Comparison of ENCODE assay signal across 15 cellular contexts in genomic region chr18:22114526-22115321, GRCh38. TPM values are rescaled to one million over a fixed set of nuclear protein-coding genes. Genes with fewer than 3 reads are reported as not detected.
DNase-seq lines count a peak whose midpoint lies in the region; ATAC-seq and TF ChIP-seq lines count a peak whose summit lies in the region.
"Had no signal": no experiment of that assay in that cellular context is flagged by ENCODE, and none has a peak within 500 bp of the region (broad histone marks: within the 10 kb centered on the region; RNA-seq: fewer than 3 reads in every experiment).

No MANE protein-coding gene starts in this region.

- 89% methylated on average over 7 of the region's 7 CpGs for WGBS in hepatocyte (ENCODE audit: low lambda C conversion rate, missing lambda C conversion rate)
- 92% methylated on average over 7 of the region's 7 CpGs for WGBS in right cardiac atrium

- no peak overlapping the region for H2AFZ ChIP-seq in hepatocyte

- H3K9me2 ChIP-seq in hepatocyte (replicated peaks; ENCODE audit: insufficient read depth), result no peaks in the 10 kb centered on the region

- H3K4me2 ChIP-seq in hepatocyte, result peak overlapping the region; percentile 57
- H3K4me2 ChIP-seq: BLaER1 treated with 17β-estradiol and CSF1 and Interleukin-3, amounts not matched to agents 10 nM and 100 nM had no signal

- no TSS peak for BruUV-seq in Calu3 (replicated peaks; lab: Mats Ljungman, UMichigan)

- H3K4me3 ChIP-seq in hepatocyte (no peak overlapping the region), mucosa of rectum (ENCODE audit: low read length in 2 of 2) (peak overlapping the region in 1 of 2 donors; percentile 33), right cardiac atrium (ENCODE audit: low read length) (no peak overlapping the region)
- H3K4me3 ChIP-seq: BLaER1 treated with 17β-estradiol and CSF1 and Interleukin-3, amounts not matched to agents 10 nM and 100 nM had no signal

- ATAC-seq in HG03280 (IDR thresholded peaks at IDR 0.05; ENCODE audit: unreplicated experiment), result no peak
- no peak for ATAC-seq in right cardiac atrium

- peak overlapping the region; percentile 65 for H3K27ac ChIP-seq in VCaP
- peak overlapping the region; percentile 82 for H3K27ac ChIP-seq in hepatocyte
- H3K27ac ChIP-seq in mucosa of rectum (ENCODE audit: low read depth in 2 of 2, low read length in 2 of 2), result peak overlapping the region; percentile 60 to 63
- H3K27ac ChIP-seq in right cardiac atrium (ENCODE audit: low read length), result no peak overlapping the region
- H3K27ac ChIP-seq: BLaER1 treated with 17β-estradiol and CSF1 and Interleukin-3, amounts not matched to agents 10 nM and 100 nM had no signal

- DNase-seq in Calu3 (no peak), hepatocyte (ENCODE audit: low spot score) (no peak), NCI-H226 (no peak), right cardiac atrium (no peak)
- no peak for DNase-seq in stimulated activated naive CD4-positive, alpha-beta T cell treated with Interleukin-2 at 50 U/mL for 16 hours (lab: John Stamatoyannopoulos, UW)
- DNase-seq: ACHN; CD4-positive, CD25-positive, alpha-beta regulatory T cell; DMS79 treated with DMSO at 0.1 percent for 48 hours; EL; HCEC 1CT; IMR-90 had no signal

- H3K4me3 Mint-ChIP-seq in Calu3 (ENCODE audit: low read depth, unreplicated experiment), result no peak overlapping the region
- H3K4me3 Mint-ChIP-seq: CD4-positive, CD25-positive, alpha-beta regulatory T cell had no signal

- CTCF ChIA-PET in Calu3 (lab: Charles Lee), result interaction anchor here (0.6 kb wide), 1 partner anchor 15 kb away, joined by 3 read pairs; no protein-coding TSS in a partner anchor

- no peaks in the 10 kb centered on the region for H3K9me3 Mint-ChIP-seq in Calu3 (ENCODE audit: low read depth, unreplicated experiment)

- H3K27me3 ChIP-seq in hepatocyte (no peaks in the 10 kb centered on the region), mucosa of rectum (ENCODE audit: control insufficient read depth in 2 of 2, insufficient read depth in 2 of 2, low read length in 2 of 2) (no peaks in the 10 kb centered on the region), right cardiac atrium (ENCODE audit: control insufficient read depth, insufficient read depth) (no peaks in the 10 kb centered on the region)
- H3K27me3 ChIP-seq: BLaER1 treated with 17β-estradiol and CSF1 and Interleukin-3, amounts not matched to agents 10 nM and 100 nM had no signal

- no peaks in the 10 kb centered on the region for H3K27me3 Mint-ChIP-seq in Calu3 (ENCODE audit: unreplicated experiment)

- H4K20me1 ChIP-seq in hepatocyte (ENCODE audit: insufficient read depth, poor library complexity, severe bottlenecking), result no peaks in the 10 kb centered on the region
- H4K20me1 ChIP-seq: BLaER1 treated with 17β-estradiol and CSF1 and Interleukin-3, amounts not matched to agents 10 nM and 100 nM had no signal

- H3K36me3 ChIP-seq in hepatocyte (replicated peaks; ENCODE audit: insufficient read depth, low read depth) (no peaks in the 10 kb centered on the region), mucosa of rectum (ENCODE audit: control insufficient read depth in 2 of 2, insufficient read depth in 2 of 2, low read length in 2 of 2) (no peaks in the 10 kb centered on the region)
- H3K36me3 ChIP-seq: BLaER1 treated with 17β-estradiol and CSF1 and Interleukin-3, amounts not matched to agents 10 nM and 100 nM had no signal

- H3K9me3 ChIP-seq in hepatocyte (ENCODE audit: low read depth) (no peaks in the 10 kb centered on the region), mucosa of rectum (ENCODE audit: control insufficient read depth in 2 of 2, low read length in 2 of 2) (no peaks in the 10 kb centered on the region), right cardiac atrium (ENCODE audit: control insufficient read depth, low read length) (no peaks in the 10 kb centered on the region)
- H3K9me3 ChIP-seq: BLaER1 treated with 17β-estradiol and CSF1 and Interleukin-3, amounts not matched to agents 10 nM and 100 nM had no signal

- H3K36me3 Mint-ChIP-seq in Calu3 (ENCODE audit: insufficient read depth, unreplicated experiment), result no peaks in the 10 kb centered on the region
- H3K36me3 Mint-ChIP-seq: CD4-positive, CD25-positive, alpha-beta regulatory T cell had no signal

- peak overlapping the region; percentile 40 for H3K27ac Mint-ChIP-seq in Calu3 (ENCODE audit: unreplicated experiment)

- no peak overlapping the region for H3K9ac ChIP-seq in mucosa of rectum (ENCODE audit: low read depth in 1 of 2, low read length in 2 of 2)
- H3K9ac ChIP-seq: BLaER1 treated with 17β-estradiol and CSF1 and Interleukin-3, amounts not matched to agents 10 nM and 100 nM had no signal

- peaks cover 22% of the 10 kb centered on the region for H3K4me1 ChIP-seq in hepatocyte (ENCODE audit: insufficient read depth)
- peaks cover 13 to 27% of the 10 kb centered on the region in 2 donors for H3K4me1 ChIP-seq in mucosa of rectum (ENCODE audit: control insufficient read depth in 2 of 2, insufficient read depth in 2 of 2, low read length in 2 of 2)
- peaks cover 3% of the 10 kb centered on the region for H3K4me1 ChIP-seq in right cardiac atrium (ENCODE audit: control insufficient read depth, insufficient read depth, low read length)

- TF ChIP-seq CTCF in Calu3 (IDR thresholded peaks at IDR 0.05; ENCODE audit: unreplicated experiment) (no peak), VCaP (conservative IDR thresholded peaks at IDR 0.05) (no peak), hepatocyte (IDR thresholded peaks at IDR 0.05; ENCODE audit: poor library complexity) (no peak)

- intact Hi-C loops in Calu3 (cut with micrococcal nuclease; ENCODE audit: unreplicated experiment), result no loop called here
- intact Hi-C loops in right cardiac atrium (cut with DNase I), result no loop called here

- peaks cover 3% of the 10 kb centered on the region for H3K79me2 ChIP-seq in hepatocyte

- H3K4me1 Mint-ChIP-seq in Calu3 (ENCODE audit: low read depth, unreplicated experiment), result peaks cover 27% of the 10 kb centered on the region
- H3K4me1 Mint-ChIP-seq: CD4-positive, CD25-positive, alpha-beta regulatory T cell had no signal

RNA-seq across cellular contexts. Expression of gene GATA6, which starts 54.7 kb away (rescaled TPM):
- total RNA-seq in Calu3 (2022) (54.6 and 58.4 TPM in 2 replicates), hepatocyte (122 and 125 TPM in 2 replicates), right cardiac atrium (10 to 100 TPM; 63.2 to 85.8 (median 77.9) TPM)
- polyA plus RNA-seq in hepatocyte (116 and 128 TPM in 2 replicates), right cardiac atrium (52.4 TPM)
- polyA plus RNA-seq: CD4-positive, CD25-positive, alpha-beta regulatory T cell had no signal
